ENCODE assay signal across 8 cellular contexts in the genomic region with DNA sequence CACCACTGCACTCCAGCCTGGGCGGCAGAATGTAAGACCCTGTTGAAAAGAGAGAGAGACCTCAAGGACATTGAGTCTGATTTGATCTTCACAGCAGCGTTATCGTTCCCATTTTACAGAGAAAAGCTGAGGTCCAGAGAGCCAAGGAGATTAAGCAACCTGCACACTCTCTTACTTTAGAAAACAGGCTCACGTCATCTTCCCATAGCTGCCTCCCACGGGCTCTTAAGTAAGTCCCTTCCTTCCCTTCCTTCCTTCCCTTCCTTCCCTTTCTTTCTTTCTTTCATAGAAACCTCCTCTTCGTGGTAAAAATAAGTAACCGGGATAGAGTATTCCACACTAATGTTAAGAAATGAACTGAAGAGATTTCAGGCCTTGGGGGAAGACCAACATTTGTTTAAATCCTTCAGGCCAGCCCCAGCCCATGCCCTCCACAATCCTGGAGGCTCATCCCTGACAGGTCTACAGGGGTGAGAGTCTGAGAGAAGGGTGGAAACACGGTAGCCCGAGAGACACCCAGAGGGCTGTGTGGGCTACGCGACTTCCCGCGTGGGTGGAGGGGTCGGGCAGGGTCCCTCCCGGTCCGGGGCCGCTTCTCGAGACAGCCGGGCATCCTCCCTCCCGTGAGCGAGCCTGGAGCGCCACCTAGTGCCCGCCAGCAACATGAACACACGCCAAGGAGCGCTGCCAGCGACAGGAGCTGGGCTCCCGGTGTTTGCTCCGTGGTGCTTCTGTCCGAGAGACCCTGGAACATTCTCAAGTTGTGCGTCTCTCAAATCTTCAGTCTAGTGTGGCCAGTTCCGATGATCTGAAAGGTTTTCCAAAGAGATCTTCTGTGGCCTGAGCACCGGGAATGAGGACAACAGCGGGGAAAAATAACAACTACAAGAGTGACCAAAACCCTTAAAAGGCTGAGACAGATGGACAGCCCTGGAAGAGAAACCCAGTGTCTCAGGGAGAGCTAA.
DNase-seq lines count a peak whose midpoint lies in the region; ATAC-seq, FAIRE-seq and TF ChIP-seq lines count a peak whose summit lies in the region.

No MANE protein-coding gene starts in this region.

- H3K4me3 Mint-ChIP-seq in T-helper 17 cell, result no peak overlapping the region

- H3K27ac Mint-ChIP-seq in T-helper 17 cell, result no peak overlapping the region

- intact Hi-C loops in sciatic nerve (cut with DNase I), result no loop called here

- peak; percentile 93 for TF ChIP-seq CTCF in GM06990 (IDR thresholded peaks at IDR 0.05; ENCODE audit: insufficient read depth, low read length, poor library complexity, severe bottlenecking)

- FAIRE-seq in H54 (lab: Jason Lieb, UNC), result no peak

- H3K36me3 Mint-ChIP-seq in T-helper 17 cell (ENCODE audit: low read depth), result peaks cover 2% of the 10 kb centered on the region

- H3K4me3 ChIP-seq in GM06990 (replicated peaks; ENCODE audit: low read depth, low read length), result no peak overlapping the region

- H3K27me3 Mint-ChIP-seq in T-helper 17 cell, result peaks cover 86% of the 10 kb centered on the region

- ATAC-seq in T-helper 17 cell (peak; percentile 77), sciatic nerve (peak; percentile 95)

- no peak for TF ChIP-seq POLR2A in H54 (IDR thresholded peaks at IDR 0.05; ENCODE audit: low read depth, low read length)

- DNase-seq in GM06990 (ENCODE audit: extremely low read depth, insufficient read length) (peak; percentile 57), H54 (ENCODE audit: insufficient read length, low spot score) (peak; percentile 70), LoVo (ENCODE audit: low spot score) (peak; percentile 67), T-helper 17 cell (peak; percentile 25 to 54 (median 46)), anterior cingulate cortex (lab: John Stamatoyannopoulos, UW) (peak in 57 of 58 donors; percentile 2 to 74 (median 41)), hippocampal formation (lab: John Stamatoyannopoulos, UW) (peak; percentile 20 to 42), sciatic nerve (ENCODE audit: low spot score) (peak; percentile 90), cortex of kidney (lab: John Stamatoyannopoulos, UW) (no peak)

- peaks cover 11% of the 10 kb centered on the region for H3K4me1 Mint-ChIP-seq in T-helper 17 cell

- H3K9me3 ChIP-seq in T-helper 17 cell (ENCODE audit: control insufficient read depth, low read length, poor library complexity, severe bottlenecking), result no peaks in the 10 kb centered on the region

- no peaks in the 10 kb centered on the region for H3K36me3 ChIP-seq in GM06990 (ENCODE audit: control insufficient read depth, insufficient read depth, low read length)

- peaks cover 1% of the 10 kb centered on the region for H3K27me3 ChIP-seq in GM06990 (replicated peaks; ENCODE audit: control insufficient read depth, insufficient read depth, low read length)
